8 cellular contexts compared by ENCODE assay signal in the genomic region with DNA sequence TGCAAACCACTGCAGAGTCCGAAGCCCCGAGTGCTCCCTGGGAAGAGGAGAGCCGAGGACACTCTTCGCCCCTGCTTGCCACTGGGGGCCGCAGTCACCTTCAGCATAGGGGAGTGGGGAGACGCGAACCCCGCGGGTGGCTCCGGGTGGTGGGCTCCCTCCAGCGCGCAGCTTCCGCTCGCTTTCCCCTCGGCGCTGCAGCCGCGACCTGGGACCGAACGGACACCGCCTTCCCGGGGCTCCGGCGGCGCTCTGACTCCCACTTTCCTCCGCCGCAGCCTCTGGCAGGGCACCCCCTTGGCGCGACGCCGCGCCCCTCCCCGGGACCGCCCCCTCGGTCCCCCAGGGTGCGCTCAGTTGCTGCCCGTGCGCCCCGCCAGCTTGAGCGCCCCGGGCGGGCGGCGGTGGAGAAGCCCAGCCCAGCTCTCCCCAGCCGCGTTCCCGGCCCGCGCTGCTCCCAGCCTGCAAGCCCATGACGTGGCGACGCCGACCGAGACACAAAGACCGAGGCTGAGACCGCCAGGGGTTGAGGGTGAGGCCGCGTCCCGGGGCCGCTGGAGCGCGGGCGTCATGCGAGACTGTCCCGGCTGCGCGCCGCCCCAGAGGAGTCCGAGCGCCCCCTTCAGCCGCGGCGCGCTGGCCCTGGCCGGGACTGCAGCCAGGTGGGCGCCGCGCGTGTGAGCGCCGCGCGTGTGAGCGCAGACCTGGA. TPM values are rescaled to one million over a fixed set of nuclear protein-coding genes. Genes with fewer than 3 reads are reported as not detected.
DNase-seq lines count a peak whose midpoint lies in the region; ATAC-seq lines count a peak whose summit lies in the region.

A gene with protein sequence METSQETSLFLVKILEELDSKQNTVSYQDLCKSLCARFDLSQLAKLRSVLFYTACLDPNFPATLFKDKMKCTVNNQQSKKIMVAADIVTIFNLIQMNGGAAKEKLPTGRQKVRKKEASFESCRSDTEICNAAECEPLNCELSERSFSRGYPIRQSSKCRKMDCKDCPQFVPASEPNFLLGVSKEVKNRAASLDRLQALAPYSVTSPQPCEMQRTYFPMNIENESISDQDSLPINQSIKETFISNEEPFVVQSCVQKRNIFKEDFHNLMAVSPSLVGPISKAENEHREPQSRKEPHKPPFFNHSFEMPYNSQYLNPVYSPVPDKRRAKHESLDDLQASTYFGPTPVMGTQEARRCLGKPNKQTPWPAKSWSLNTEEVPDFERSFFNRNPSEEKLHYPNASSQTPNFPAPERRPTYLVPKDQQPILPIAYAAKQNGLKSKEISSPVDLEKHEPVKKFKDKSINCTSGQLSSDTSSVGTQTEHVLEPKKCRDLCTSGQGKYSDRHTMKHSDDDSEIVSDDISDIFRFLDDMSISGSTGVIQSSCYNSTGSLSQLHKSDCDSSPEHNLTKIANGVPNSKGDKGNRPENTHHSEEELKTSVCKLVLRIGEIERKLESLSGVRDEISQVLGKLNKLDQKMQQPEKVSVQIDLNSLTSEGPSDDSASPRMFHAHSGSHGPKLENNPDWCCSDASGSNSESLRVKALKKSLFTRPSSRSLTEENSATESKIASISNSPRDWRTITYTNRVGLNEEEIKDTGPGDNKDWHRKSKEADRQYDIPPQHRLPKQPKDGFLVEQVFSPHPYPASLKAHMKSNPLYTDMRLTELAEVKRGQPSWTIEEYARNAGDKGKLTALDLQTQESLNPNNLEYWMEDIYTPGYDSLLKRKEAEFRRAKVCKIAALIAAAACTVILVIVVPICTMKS (plus strand): TSS at position 701 of the 709 bp plus-strand sequence. CDS start 23,812 bp downstream, outside the sequence.

- H3K4me3 ChIP-seq in endocrine pancreas (ENCODE audit: control insufficient read depth, insufficient read depth, low read length) (no peak within 1 kb of the TSS), mesodermal cell (ENCODE audit: extremely low read depth, insufficient read depth, low read length, poor library complexity, severe bottlenecking) (peak within 1 kb of the TSS; percentile 59)

- DNase-seq in DMS53 (lab: John Stamatoyannopoulos, UW): peak; percentile 25
- DNase-seq in DMS53 treated with DMSO at 0.1 percent for 48 hours (lab: John Stamatoyannopoulos, UW; ENCODE audit: unreplicated experiment): no peak
- peak; percentile 26 to 81 for DNase-seq in NCI-H526 (lab: John Stamatoyannopoulos, UW)
- DNase-seq in NCI-H226: no peak

- H3K4me1 ChIP-seq in endocrine pancreas (ENCODE audit: control insufficient read depth, insufficient read depth, low read length): no peaks in the 10 kb centered on the region
- peaks cover 7% of the 10 kb centered on the region for H3K4me1 ChIP-seq in mesodermal cell (ENCODE audit: control insufficient read depth, insufficient read depth, low read length, poor library complexity, severe bottlenecking)

- H3K27me3 ChIP-seq in endocrine pancreas (ENCODE audit: control insufficient read depth, insufficient read depth, low read length): peaks cover 4% of the 10 kb centered on the region

- H3K9ac ChIP-seq in endocrine pancreas (ENCODE audit: control insufficient read depth, insufficient read depth, low read length): peak within 1 kb of the TSS; percentile 30

- ATAC-seq in HG03378 (IDR thresholded peaks at IDR 0.05; ENCODE audit: unreplicated experiment) (no peak), HG03565 (IDR thresholded peaks at IDR 0.05; ENCODE audit: unreplicated experiment) (no peak)

- WGBS in mesodermal cell (ENCODE audit: insufficient coverage in 2 of 2), 2 experiments: 0% methylated on average over 33 to 80 of the region's 84 CpGs

- H3K27ac ChIP-seq in mesodermal cell (ENCODE audit: low read depth, low read length, severe bottlenecking): peak within 1 kb of the TSS; percentile 10

- H3K9me3 ChIP-seq in endocrine pancreas (ENCODE audit: control insufficient read depth, low read length): no peaks in the 10 kb centered on the region
- H3K9me3 ChIP-seq in mesodermal cell (ENCODE audit: control insufficient read depth, low read length): no peaks in the 10 kb centered on the region

- H3K36me3 ChIP-seq in endocrine pancreas (ENCODE audit: control insufficient read depth, insufficient read depth, low read length) (no peaks in the 10 kb centered on the region), mesodermal cell (ENCODE audit: control insufficient read depth, insufficient read depth, low read length) (no peaks in the 10 kb centered on the region)

RNA-seq across cellular contexts. Expression of the gene that starts here (rescaled TPM):
- 5.3 TPM for polyA plus RNA-seq in mesodermal cell (2013, experiment 1 of 2)
- 5.8 TPM for polyA plus RNA-seq in mesodermal cell (2013, experiment 2 of 2)

Comparison
In these comparisons a context has a peak if more than half of its experiments do, and no peak if none do; other contexts are left out.
1. DNase-seq: peak in DMS53 (single experiment) and NCI-H526 (2 of 2); none in DMS53 treated with DMSO at 0.1 percent for 48 hours (single experiment) and NCI-H226 (single experiment).